Comparison of ENCODE assay signal across 9 cellular contexts in genomic region chr2:130228005-130228404, GRCh38. TPM values are rescaled to one million over a fixed set of nuclear protein-coding genes. Genes with fewer than 3 reads are reported as not detected.
"Had no signal": no experiment of that assay in that cellular context is flagged by ENCODE, and none has a peak within 500 bp of the region (broad histone marks: within the 10 kb centered on the region; RNA-seq: fewer than 3 reads in every experiment).

No MANE protein-coding gene starts in this region.

RNA-seq across cellular contexts. Expression of gene TUBA3E, which starts 29.8 kb away (rescaled TPM):
- total RNA-seq: OCI-LY7, PC-3, PC-9, Peyer's patch, RPMI7951, SJCRH30, SJSA1, SK-MEL-5 had no signal
- polyA plus RNA-seq: SK-N-SH had no signal
